Comparison of ENCODE assay signal across 1 cellular context in the genomic region with DNA sequence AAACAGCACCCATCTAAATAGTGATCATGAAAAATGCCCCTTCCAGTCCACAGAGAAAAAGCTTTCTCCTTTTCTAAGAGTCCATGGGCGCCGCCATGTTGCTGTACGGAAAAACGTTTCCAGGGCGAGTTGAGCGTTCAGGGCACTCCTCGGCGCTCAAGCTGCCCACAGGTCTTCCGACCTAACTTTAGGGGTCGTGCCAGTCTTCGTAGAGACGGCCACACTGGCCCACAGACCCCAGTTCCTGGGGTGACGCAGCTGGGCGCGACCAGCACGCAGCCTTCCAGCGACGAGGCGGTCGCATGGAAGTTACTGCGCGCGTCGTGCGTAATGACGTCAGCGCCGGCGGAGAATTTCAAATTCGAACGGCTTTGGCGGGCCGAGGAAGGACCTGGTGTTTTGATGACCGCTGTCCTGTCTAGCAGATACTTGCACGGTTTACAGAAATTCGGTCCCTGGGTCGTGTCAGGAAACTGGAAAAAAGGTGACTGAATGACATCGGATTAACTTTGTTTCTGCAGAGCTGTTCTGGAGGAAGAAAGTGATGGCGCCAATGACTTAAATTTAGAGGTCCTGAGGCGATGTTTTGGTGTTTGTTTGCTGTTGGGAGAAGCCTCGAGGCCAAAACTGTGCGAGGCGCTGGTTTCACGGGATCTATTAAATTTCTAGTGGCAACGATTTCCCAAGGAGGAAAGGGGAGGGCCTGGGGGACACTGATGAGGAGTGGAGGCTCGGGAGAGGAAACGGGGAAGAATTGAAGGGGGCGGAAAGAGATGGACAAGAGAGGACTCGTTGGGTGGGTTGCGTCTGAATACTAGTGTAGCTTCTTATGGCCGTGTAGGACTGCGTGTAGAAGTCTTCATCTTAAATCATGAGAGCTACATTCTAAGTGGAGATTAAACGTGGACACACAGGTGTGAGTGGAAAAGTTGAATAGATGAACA.
TF ChIP-seq lines count a peak whose summit lies in the region.

A gene with protein sequence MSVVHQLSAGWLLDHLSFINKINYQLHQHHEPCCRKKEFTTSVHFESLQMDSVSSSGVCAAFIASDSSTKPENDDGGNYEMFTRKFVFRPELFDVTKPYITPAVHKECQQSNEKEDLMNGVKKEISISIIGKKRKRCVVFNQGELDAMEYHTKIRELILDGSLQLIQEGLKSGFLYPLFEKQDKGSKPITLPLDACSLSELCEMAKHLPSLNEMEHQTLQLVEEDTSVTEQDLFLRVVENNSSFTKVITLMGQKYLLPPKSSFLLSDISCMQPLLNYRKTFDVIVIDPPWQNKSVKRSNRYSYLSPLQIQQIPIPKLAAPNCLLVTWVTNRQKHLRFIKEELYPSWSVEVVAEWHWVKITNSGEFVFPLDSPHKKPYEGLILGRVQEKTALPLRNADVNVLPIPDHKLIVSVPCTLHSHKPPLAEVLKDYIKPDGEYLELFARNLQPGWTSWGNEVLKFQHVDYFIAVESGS (minus strand): TSS at position 306 of the 944 bp plus-strand sequence. CDS start 4,289 bp downstream, outside the sequence.
A gene (plus strand): TSS at position 358 of the 944 bp plus-strand sequence. CDS start 1,429 bp downstream, outside the sequence.

TF ChIP-seq in HepG2, 621 proteins besides CTCF, POLR2A, EP300 and RAD21 (continued from another document and continues in another):
- TF ChIP-seq CBX2 (IDR thresholded peaks at IDR 0.05; ENCODE audit: low read depth, low read length) (no peak), CBX2 (CRISPR knock-in tag; IDR thresholded peaks at IDR 0.05; ENCODE audit: low read depth) (peak; percentile 80; the same call in 1 of the 2 replicates), STAT5B (CRISPR knock-in tag; IDR thresholded peaks at IDR 0.05) (no peak), SRSF1 (optimal IDR thresholded peaks at IDR 0.05; ENCODE audit: low read depth, low read length) (peak; percentile 29), NFE2L1 (CRISPR knock-in tag; IDR thresholded peaks at IDR 0.05; ENCODE audit: borderline replicate concordance) (no peak), DMAP1 (CRISPR knock-in tag; IDR thresholded peaks at IDR 0.05) (peak; percentile 95), EED (CRISPR knock-in tag; IDR thresholded peaks at IDR 0.05) (peak; percentile 84; the same call in 1 of the 2 replicates), XRCC5 (optimal IDR thresholded peaks at IDR 0.05; ENCODE audit: low read length) (peak; percentile 50), ZNF761 (CRISPR knock-in tag; conservative IDR thresholded peaks at IDR 0.05) (no peak), GTF3A (CRISPR knock-in tag; conservative IDR thresholded peaks at IDR 0.05) (0 out of 2 replicates have a peak, but pooled peaks have one; percentile 66), ZNF709 (CRISPR knock-in tag; IDR thresholded peaks at IDR 0.05) (no peak), ZFY (CRISPR knock-in tag; IDR thresholded peaks at IDR 0.05) (peak; percentile 66), NR2F6 (IDR thresholded peaks at IDR 0.05) (no peak), NR2F6 (CRISPR knock-in tag; IDR thresholded peaks at IDR 0.05) (no peak), TCF7 (IDR thresholded peaks at IDR 0.05; ENCODE audit: low read depth) (0 out of 2 replicates have a peak, but pooled peaks have one; percentile 10), RBAK (CRISPR knock-in tag; IDR thresholded peaks at IDR 0.05) (no peak), ZNF292 (CRISPR knock-in tag; IDR thresholded peaks at IDR 0.05; ENCODE audit: borderline replicate concordance, low read depth) (no peak), ZNF577 (CRISPR knock-in tag; IDR thresholded peaks at IDR 0.05; ENCODE audit: borderline replicate concordance, low read depth) (no peak), NCOA2 (CRISPR knock-in tag; IDR thresholded peaks at IDR 0.05) (peak; percentile 27; the same call in 1 of the 2 replicates), POLR2G (IDR thresholded peaks at IDR 0.05; ENCODE audit: low read depth, low read length) (peak; percentile 84), MEIS2 (CRISPR knock-in tag; IDR thresholded peaks at IDR 0.05) (0 out of 2 replicates have a peak, but pooled peaks have one; percentile 37), ZNF496 (CRISPR knock-in tag; IDR thresholded peaks at IDR 0.05; ENCODE audit: insufficient replicate concordance) (peak; percentile 47), THYN1 (CRISPR knock-in tag; IDR thresholded peaks at IDR 0.05; ENCODE audit: borderline replicate concordance, low read depth) (0 out of 2 replicates have a peak, but pooled peaks have one; percentile 31), PAWR (CRISPR knock-in tag; IDR thresholded peaks at IDR 0.05; ENCODE audit: borderline replicate concordance) (no peak), HIVEP1 (CRISPR knock-in tag; IDR thresholded peaks at IDR 0.05) (peak; percentile 74), POGZ (CRISPR knock-in tag; IDR thresholded peaks at IDR 0.05) (peak; percentile 98), NAIF1 (CRISPR knock-in tag; IDR thresholded peaks at IDR 0.05; ENCODE audit: borderline replicate concordance) (no peak), SKI (IDR thresholded peaks at IDR 0.05; ENCODE audit: partially characterized antibody) (no peak), CBX1 (IDR thresholded peaks at IDR 0.05; ENCODE audit: low read depth) (no peak), HOXD1 (CRISPR knock-in tag; IDR thresholded peaks at IDR 0.05) (peak; percentile 67; the same call in 1 of the 2 replicates), ZNF83 (CRISPR knock-in tag; IDR thresholded peaks at IDR 0.05; ENCODE audit: borderline replicate concordance) (peak; percentile 60; the same call in 1 of the 2 replicates), AHR (CRISPR knock-in tag; IDR thresholded peaks at IDR 0.05) (no peak; the same call in 1 of the 2 replicates), NCOA5 (CRISPR knock-in tag; IDR thresholded peaks at IDR 0.05) (no peak), ESRRA (CRISPR knock-in tag; IDR thresholded peaks at IDR 0.05; ENCODE audit: low read depth) (no peak; the same call in 1 of the 2 replicates), ZBTB21 (CRISPR knock-in tag; IDR thresholded peaks at IDR 0.05) (no peak), JUNB (CRISPR knock-in tag; IDR thresholded peaks at IDR 0.05; ENCODE audit: borderline replicate concordance) (peak; percentile 82; the same call in 1 of the 2 replicates), ZNF329 (CRISPR knock-in tag; IDR thresholded peaks at IDR 0.05; ENCODE audit: low read depth) (0 out of 2 replicates have a peak, but pooled peaks have one; percentile 14), RBM22 (optimal IDR thresholded peaks at IDR 0.05; ENCODE audit: low read length) (no peak), KLF6 (CRISPR knock-in tag; IDR thresholded peaks at IDR 0.05) (no peak), ZNF343 (CRISPR knock-in tag; IDR thresholded peaks at IDR 0.05) (no peak), ZBTB8A (CRISPR knock-in tag; IDR thresholded peaks at IDR 0.05; ENCODE audit: borderline replicate concordance, low read depth) (no peak), ZFP1 (CRISPR knock-in tag; IDR thresholded peaks at IDR 0.05) (no peak), TBX3 (IDR thresholded peaks at IDR 0.05; ENCODE audit: borderline replicate concordance) (no peak), MTF2 (CRISPR knock-in tag; IDR thresholded peaks at IDR 0.05; ENCODE audit: borderline replicate concordance) (0 out of 2 replicates have a peak, but pooled peaks have one; percentile 72)
- TF ChIP-seq, protein P1, sequence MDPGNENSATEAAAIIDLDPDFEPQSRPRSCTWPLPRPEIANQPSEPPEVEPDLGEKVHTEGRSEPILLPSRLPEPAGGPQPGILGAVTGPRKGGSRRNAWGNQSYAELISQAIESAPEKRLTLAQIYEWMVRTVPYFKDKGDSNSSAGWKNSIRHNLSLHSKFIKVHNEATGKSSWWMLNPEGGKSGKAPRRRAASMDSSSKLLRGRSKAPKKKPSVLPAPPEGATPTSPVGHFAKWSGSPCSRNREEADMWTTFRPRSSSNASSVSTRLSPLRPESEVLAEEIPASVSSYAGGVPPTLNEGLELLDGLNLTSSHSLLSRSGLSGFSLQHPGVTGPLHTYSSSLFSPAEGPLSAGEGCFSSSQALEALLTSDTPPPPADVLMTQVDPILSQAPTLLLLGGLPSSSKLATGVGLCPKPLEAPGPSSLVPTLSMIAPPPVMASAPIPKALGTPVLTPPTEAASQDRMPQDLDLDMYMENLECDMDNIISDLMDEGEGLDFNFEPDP (CRISPR knock-in tag; conservative IDR thresholded peaks at IDR 0.05): 0 out of 2 replicates have a peak, but pooled peaks have one; percentile 79
- TF ChIP-seq, protein P2, sequence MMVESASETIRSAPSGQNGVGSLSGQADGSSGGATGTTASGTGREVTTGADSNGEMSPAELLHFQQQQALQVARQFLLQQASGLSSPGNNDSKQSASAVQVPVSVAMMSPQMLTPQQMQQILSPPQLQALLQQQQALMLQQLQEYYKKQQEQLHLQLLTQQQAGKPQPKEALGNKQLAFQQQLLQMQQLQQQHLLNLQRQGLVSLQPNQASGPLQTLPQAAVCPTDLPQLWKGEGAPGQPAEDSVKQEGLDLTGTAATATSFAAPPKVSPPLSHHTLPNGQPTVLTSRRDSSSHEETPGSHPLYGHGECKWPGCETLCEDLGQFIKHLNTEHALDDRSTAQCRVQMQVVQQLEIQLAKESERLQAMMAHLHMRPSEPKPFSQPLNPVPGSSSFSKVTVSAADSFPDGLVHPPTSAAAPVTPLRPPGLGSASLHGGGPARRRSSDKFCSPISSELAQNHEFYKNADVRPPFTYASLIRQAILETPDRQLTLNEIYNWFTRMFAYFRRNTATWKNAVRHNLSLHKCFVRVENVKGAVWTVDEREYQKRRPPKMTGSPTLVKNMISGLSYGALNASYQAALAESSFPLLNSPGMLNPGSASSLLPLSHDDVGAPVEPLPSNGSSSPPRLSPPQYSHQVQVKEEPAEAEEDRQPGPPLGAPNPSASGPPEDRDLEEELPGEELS (CRISPR knock-in tag; IDR thresholded peaks at IDR 0.05): peak; percentile 34
- TF ChIP-seq, protein P3, sequence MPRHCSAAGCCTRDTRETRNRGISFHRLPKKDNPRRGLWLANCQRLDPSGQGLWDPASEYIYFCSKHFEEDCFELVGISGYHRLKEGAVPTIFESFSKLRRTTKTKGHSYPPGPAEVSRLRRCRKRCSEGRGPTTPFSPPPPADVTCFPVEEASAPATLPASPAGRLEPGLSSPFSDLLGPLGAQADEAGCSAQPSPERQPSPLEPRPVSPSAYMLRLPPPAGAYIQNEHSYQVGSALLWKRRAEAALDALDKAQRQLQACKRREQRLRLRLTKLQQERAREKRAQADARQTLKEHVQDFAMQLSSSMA (CRISPR knock-in tag; IDR thresholded peaks at IDR 0.05): peak; percentile 83; the same call in 1 of the 2 replicates
- TF ChIP-seq, protein P4, sequence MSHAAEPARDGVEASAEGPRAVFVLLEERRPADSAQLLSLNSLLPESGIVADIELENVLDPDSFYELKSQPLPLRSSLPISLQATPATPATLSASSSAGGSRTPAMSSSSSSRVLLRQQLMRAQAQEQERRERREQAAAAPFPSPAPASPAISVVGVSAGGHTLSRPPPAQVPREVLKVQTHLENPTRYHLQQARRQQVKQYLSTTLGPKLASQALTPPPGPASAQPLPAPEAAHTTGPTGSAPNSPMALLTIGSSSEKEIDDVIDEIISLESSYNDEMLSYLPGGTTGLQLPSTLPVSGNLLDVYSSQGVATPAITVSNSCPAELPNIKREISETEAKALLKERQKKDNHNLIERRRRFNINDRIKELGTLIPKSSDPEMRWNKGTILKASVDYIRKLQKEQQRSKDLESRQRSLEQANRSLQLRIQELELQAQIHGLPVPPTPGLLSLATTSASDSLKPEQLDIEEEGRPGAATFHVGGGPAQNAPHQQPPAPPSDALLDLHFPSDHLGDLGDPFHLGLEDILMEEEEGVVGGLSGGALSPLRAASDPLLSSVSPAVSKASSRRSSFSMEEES (CRISPR knock-in tag; IDR thresholded peaks at IDR 0.05): 0 out of 2 replicates have a peak, but pooled peaks have one; percentile 24
- TF ChIP-seq, protein P5, sequence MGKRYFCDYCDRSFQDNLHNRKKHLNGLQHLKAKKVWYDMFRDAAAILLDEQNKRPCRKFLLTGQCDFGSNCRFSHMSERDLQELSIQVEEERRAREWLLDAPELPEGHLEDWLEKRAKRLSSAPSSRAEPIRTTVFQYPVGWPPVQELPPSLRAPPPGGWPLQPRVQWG (CRISPR knock-in tag; IDR thresholded peaks at IDR 0.05; ENCODE audit: borderline replicate concordance, low read depth): no peak
- TF ChIP-seq, protein P6, sequence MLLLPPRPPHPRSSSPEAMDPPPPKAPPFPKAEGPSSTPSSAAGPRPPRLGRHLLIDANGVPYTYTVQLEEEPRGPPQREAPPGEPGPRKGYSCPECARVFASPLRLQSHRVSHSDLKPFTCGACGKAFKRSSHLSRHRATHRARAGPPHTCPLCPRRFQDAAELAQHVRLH (CRISPR knock-in tag; IDR thresholded peaks at IDR 0.05; ENCODE audit: borderline replicate concordance, low read depth): no peak
- TF ChIP-seq, protein P7, sequence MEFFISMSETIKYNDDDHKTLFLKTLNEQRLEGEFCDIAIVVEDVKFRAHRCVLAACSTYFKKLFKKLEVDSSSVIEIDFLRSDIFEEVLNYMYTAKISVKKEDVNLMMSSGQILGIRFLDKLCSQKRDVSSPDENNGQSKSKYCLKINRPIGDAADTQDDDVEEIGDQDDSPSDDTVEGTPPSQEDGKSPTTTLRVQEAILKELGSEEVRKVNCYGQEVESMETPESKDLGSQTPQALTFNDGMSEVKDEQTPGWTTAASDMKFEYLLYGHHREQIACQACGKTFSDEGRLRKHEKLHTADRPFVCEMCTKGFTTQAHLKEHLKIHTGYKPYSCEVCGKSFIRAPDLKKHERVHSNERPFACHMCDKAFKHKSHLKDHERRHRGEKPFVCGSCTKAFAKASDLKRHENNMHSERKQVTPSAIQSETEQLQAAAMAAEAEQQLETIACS (CRISPR knock-in tag; IDR thresholded peaks at IDR 0.05): no peak
- TF ChIP-seq, protein P8, sequence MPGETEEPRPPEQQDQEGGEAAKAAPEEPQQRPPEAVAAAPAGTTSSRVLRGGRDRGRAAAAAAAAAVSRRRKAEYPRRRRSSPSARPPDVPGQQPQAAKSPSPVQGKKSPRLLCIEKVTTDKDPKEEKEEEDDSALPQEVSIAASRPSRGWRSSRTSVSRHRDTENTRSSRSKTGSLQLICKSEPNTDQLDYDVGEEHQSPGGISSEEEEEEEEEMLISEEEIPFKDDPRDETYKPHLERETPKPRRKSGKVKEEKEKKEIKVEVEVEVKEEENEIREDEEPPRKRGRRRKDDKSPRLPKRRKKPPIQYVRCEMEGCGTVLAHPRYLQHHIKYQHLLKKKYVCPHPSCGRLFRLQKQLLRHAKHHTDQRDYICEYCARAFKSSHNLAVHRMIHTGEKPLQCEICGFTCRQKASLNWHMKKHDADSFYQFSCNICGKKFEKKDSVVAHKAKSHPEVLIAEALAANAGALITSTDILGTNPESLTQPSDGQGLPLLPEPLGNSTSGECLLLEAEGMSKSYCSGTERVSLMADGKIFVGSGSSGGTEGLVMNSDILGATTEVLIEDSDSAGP (CRISPR knock-in tag; IDR thresholded peaks at IDR 0.05; ENCODE audit: borderline replicate concordance): peak; percentile 92; the same call in 1 of the 2 replicates
- TF ChIP-seq, protein P9, sequence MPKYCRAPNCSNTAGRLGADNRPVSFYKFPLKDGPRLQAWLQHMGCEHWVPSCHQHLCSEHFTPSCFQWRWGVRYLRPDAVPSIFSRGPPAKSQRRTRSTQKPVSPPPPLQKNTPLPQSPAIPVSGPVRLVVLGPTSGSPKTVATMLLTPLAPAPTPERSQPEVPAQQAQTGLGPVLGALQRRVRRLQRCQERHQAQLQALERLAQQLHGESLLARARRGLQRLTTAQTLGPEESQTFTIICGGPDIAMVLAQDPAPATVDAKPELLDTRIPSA (CRISPR knock-in tag; IDR thresholded peaks at IDR 0.05; ENCODE audit: borderline replicate concordance): no peak
